ENCODE assay signal across 28 cellular contexts in genomic region chr1:45134468-45134873, GRCh38.
DNase-seq lines count a peak whose midpoint lies in the region; ATAC-seq and TF ChIP-seq lines count a peak whose summit lies in the region.
"Had no signal": no experiment of that assay in that cellular context is flagged by ENCODE, and none has a peak within 500 bp of the region (broad histone marks: within the 10 kb centered on the region; RNA-seq: fewer than 3 reads in every experiment).

No MANE protein-coding gene starts in this region.

- H3K27ac ChIP-seq in colonic mucosa, result peak overlapping the region; percentile 67
- H3K27ac ChIP-seq: foreskin keratinocyte, GM23248, SJSA1, thoracic aorta had no signal

- ATAC-seq in HG02642 (IDR thresholded peaks at IDR 0.05; ENCODE audit: poor library complexity, unreplicated experiment), result no peak
- ATAC-seq: activated naive CD8-positive, alpha-beta T cell treated with anti-CD3 and anti-CD28 coated beads, Interleukin-2, amount 50 U/mL, for 24 hours; esophagus mucosa; foreskin keratinocyte; stimulated activated naive CD8-positive, alpha-beta T cell treated with anti-CD3 and anti-CD28 coated beads, Interleukin-15, Interleukin-2, amounts not matched to agents 100 U/mL and 50 U/mL, for 24 hours had no signal

- intact Hi-C loops in colonic mucosa (cut with DNase I), result no loop called here

- H3K27me3 ChIP-seq in colonic mucosa, result no peaks in the 10 kb centered on the region
- H3K27me3 ChIP-seq: SJSA1 had no signal

- H3K9me3 ChIP-seq in colonic mucosa, result no peaks in the 10 kb centered on the region
- H3K9me3 ChIP-seq: SJSA1, thoracic aorta had no signal

- DNase-seq in DMS53 (lab: John Stamatoyannopoulos, UW), result peak; percentile 78
- DNase-seq in colonic mucosa, result peak; percentile 25
- peak; percentile 44 for DNase-seq in kidney tubule cell (ENCODE audit: low spot score)
- DNase-seq in pons (ENCODE audit: low spot score), result peak; percentile 1
- DNase-seq in A172 (ENCODE audit: low spot score), result no peak
- no peak for DNase-seq in midbrain (lab: John Stamatoyannopoulos, UW)
- DNase-seq in RKO (ENCODE audit: low spot score), result no peak
- DNase-seq: activated CD8-positive, alpha-beta memory T cell treated with anti-CD3 and anti-CD28 coated beads for 24 hours; activated gamma-delta T cell treated with Interleukin-2 at 50 U/mL for 16 hours; activated naive CD8-positive, alpha-beta T cell treated with anti-CD3 and anti-CD28 coated beads, Interleukin-2, amount 50 U/mL, for 24 hours; activated T-cell treated with anti-CD3 and anti-CD28 coated beads, Interleukin-2, amount 50 U/mL, for 24 hours; C1 segment of cervical spinal cord; cerebellar nuclear complex; foreskin keratinocyte; GM23248; naive B cell; NCI-H187; NCI-H526 treated with DMSO at 0.1 percent for 48 hours; nucleus accumbens; retina; stimulated activated CD4-positive, alpha-beta T cell treated with anti-CD3 and anti-CD28 coated beads, Interleukin-12 subunit alpha, Interleukin-12 subunit beta, amount 100 ng/mL, for 4 hours; stimulated activated CD4-positive, alpha-beta T cell treated with anti-CD3 and anti-CD28 coated beads, Interleukin-4, amount 100 ng/mL, for 4 hours; stimulated activated naive CD8-positive, alpha-beta T cell treated with anti-CD3 and anti-CD28 coated beads, Interleukin-15, Interleukin-2, amounts not matched to agents 100 U/mL and 50 U/mL, for 24 hours; T-helper 1 cell had no signal

- H3K4me3 ChIP-seq in colonic mucosa, result no peak overlapping the region
- H3K4me3 ChIP-seq: GM23248, SJSA1, thoracic aorta had no signal

- peaks cover 11% of the 10 kb centered on the region for H3K4me1 ChIP-seq in colonic mucosa
- H3K4me1 ChIP-seq: foreskin keratinocyte, SJSA1 had no signal

- H3K9ac ChIP-seq in colonic mucosa (ENCODE audit: low read depth in 2 of 2, low read length in 2 of 2), result no peak overlapping the region
- H3K9ac ChIP-seq: GM23248 had no signal

- TF ChIP-seq CTCF in colonic mucosa (IDR thresholded peaks at IDR 0.05), result no peak

- no peaks in the 10 kb centered on the region for H3K36me3 ChIP-seq in colonic mucosa
- H3K36me3 ChIP-seq: SJSA1, thoracic aorta had no signal

Comparison
In these comparisons a context has a peak if more than half of its experiments do, and no peak if none do; other contexts are left out.
1. DNase-seq: peak in DMS53 (single experiment), colonic mucosa (single experiment), kidney tubule cell (single experiment) and pons (single experiment); none in A172 (single experiment), midbrain (single experiment) and RKO (single experiment).